Comparison of ENCODE assay signal across 1 cellular context in genomic region chr16:21162661-21163151, GRCh38.
TF ChIP-seq lines count a peak whose summit lies in the region.

No MANE protein-coding gene starts in this region.

TF ChIP-seq in SK-N-SH, 30 proteins besides CTCF, POLR2A, EP300 and RAD21 (continued from another document):
- TF ChIP-seq CHD2 (IDR thresholded peaks at IDR 0.05; ENCODE audit: low read length, partially characterized antibody) (no peak), SMC3 (IDR thresholded peaks at IDR 0.05; ENCODE audit: low read depth, low read length) (no peak), ZBTB33 (IDR thresholded peaks at IDR 0.05; ENCODE audit: borderline replicate concordance, low read depth) (no peak), RCOR1 (IDR thresholded peaks at IDR 0.05; ENCODE audit: low read length) (no peak), YY1 (IDR thresholded peaks at IDR 0.05; ENCODE audit: low read depth) (no peak), RXRA (IDR thresholded peaks at IDR 0.05; ENCODE audit: borderline replicate concordance, low read depth) (no peak), NFIC (IDR thresholded peaks at IDR 0.05; ENCODE audit: borderline replicate concordance) (no peak), FOXJ3 (CRISPR knock-in tag; IDR thresholded peaks at IDR 0.05) (no peak)
- TF ChIP-seq, protein P1, sequence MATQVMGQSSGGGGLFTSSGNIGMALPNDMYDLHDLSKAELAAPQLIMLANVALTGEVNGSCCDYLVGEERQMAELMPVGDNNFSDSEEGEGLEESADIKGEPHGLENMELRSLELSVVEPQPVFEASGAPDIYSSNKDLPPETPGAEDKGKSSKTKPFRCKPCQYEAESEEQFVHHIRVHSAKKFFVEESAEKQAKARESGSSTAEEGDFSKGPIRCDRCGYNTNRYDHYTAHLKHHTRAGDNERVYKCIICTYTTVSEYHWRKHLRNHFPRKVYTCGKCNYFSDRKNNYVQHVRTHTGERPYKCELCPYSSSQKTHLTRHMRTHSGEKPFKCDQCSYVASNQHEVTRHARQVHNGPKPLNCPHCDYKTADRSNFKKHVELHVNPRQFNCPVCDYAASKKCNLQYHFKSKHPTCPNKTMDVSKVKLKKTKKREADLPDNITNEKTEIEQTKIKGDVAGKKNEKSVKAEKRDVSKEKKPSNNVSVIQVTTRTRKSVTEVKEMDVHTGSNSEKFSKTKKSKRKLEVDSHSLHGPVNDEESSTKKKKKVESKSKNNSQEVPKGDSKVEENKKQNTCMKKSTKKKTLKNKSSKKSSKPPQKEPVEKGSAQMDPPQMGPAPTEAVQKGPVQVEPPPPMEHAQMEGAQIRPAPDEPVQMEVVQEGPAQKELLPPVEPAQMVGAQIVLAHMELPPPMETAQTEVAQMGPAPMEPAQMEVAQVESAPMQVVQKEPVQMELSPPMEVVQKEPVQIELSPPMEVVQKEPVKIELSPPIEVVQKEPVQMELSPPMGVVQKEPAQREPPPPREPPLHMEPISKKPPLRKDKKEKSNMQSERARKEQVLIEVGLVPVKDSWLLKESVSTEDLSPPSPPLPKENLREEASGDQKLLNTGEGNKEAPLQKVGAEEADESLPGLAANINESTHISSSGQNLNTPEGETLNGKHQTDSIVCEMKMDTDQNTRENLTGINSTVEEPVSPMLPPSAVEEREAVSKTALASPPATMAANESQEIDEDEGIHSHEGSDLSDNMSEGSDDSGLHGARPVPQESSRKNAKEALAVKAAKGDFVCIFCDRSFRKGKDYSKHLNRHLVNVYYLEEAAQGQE (IDR thresholded peaks at IDR 0.05; ENCODE audit: low read depth, low read length): no peak
